29 cellular contexts compared by ENCODE assay signal in the genomic region with DNA sequence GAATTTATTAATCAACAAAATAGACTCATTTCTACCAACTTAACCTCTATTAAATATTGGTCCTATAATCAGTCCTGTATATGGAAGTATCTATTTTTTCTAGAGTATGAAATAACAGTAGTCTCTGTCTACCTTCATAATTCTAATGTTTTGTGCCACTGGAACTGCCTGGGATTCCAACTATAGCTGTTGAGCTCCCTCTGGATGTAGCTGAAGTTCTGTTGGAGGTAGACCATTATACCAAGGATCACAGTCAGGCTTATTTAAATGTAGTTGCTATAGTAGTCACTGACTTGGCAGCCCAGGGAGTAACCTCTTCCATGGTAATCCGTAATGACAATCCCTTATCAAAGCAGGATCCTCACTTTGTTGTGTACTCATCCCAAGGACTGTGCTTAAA. TPM values are rescaled to one million over a fixed set of nuclear protein-coding genes. Genes with fewer than 3 reads are reported as not detected.
"Had no signal": no experiment of that assay in that cellular context is flagged by ENCODE, and none has a peak within 500 bp of the region (broad histone marks: within the 10 kb centered on the region; RNA-seq: fewer than 3 reads in every experiment).

No MANE protein-coding gene starts in this region.

- H3K4me3 Mint-ChIP-seq: activated CD8-positive, alpha-beta T cell treated with anti-CD3 and anti-CD28 coated beads for 36 hours; activated naive CD4-positive, alpha-beta T cell treated with anti-CD3 and anti-CD28 coated beads, Interleukin-2, amount 50 U/mL, for 24 hours; activated naive CD8-positive, alpha-beta T cell treated with anti-CD3 and anti-CD28 coated beads, Interleukin-2, amount 50 U/mL, for 24 hours; T-helper 17 cell had no signal

- DNase-seq: activated CD4-positive, CD25-positive, alpha-beta regulatory T cell; activated CD8-positive, alpha-beta memory T cell treated with anti-CD3 and anti-CD28 coated beads, Interleukin-2, amount 50 U/mL, for 4 hours; activated CD8-positive, alpha-beta T cell treated with anti-CD3 and anti-CD28 coated beads for 36 hours; activated effector memory CD4-positive, alpha-beta T cell treated with Interleukin-2 at 50 U/mL for 16 hours; activated naive CD4-positive, alpha-beta T cell; activated naive CD8-positive, alpha-beta T cell treated with anti-CD3 and anti-CD28 coated beads, Interleukin-2, amount 50 U/mL, for 24 hours; amniotic stem cell; body of pancreas; central memory CD4-positive, alpha-beta T cell; KBM-7; NCI-H1048; NCI-H146; NCI-H187 treated with DMSO at 0.1 percent for 48 hours; NCI-H2081 treated with DMSO at 0.1 percent for 48 hours; NCI-H2227 treated with DMSO at 0.1 percent for 48 hours; NCI-H446 treated with DMSO at 0.1 percent for 48 hours; NCI-H524 treated with DMSO at 0.1 percent for 48 hours; NCI-H82; Peyer's patch; Right ventricle myocardium superior; T-helper 17 cell; T-helper 9 cell had no signal

- H3K36me3 ChIP-seq: ascending aorta, Peyer's patch, SJSA1 had no signal

- H3K27me3 ChIP-seq: ascending aorta, body of pancreas, Peyer's patch had no signal

- H3K4me1 Mint-ChIP-seq: activated naive CD4-positive, alpha-beta T cell treated with anti-CD3 and anti-CD28 coated beads, Interleukin-2, amount 50 U/mL, for 24 hours; activated naive CD8-positive, alpha-beta T cell treated with anti-CD3 and anti-CD28 coated beads, Interleukin-2, amount 50 U/mL, for 24 hours; T-helper 17 cell had no signal

- H3K4me1 ChIP-seq: Peyer's patch, SJSA1 had no signal

- H3K9me3 Mint-ChIP-seq: activated CD8-positive, alpha-beta T cell treated with anti-CD3 and anti-CD28 coated beads for 36 hours had no signal

- H3K27ac Mint-ChIP-seq: activated CD8-positive, alpha-beta T cell treated with anti-CD3 and anti-CD28 coated beads for 36 hours; activated naive CD4-positive, alpha-beta T cell treated with anti-CD3 and anti-CD28 coated beads, Interleukin-2, amount 50 U/mL, for 24 hours; activated naive CD8-positive, alpha-beta T cell treated with anti-CD3 and anti-CD28 coated beads, Interleukin-2, amount 50 U/mL, for 24 hours; T-helper 17 cell had no signal

- H3K36me3 Mint-ChIP-seq: activated naive CD4-positive, alpha-beta T cell treated with anti-CD3 and anti-CD28 coated beads, Interleukin-2, amount 50 U/mL, for 24 hours had no signal

- H3K27ac ChIP-seq: ascending aorta, body of pancreas, Peyer's patch, RWPE1, SJSA1 had no signal

- H3K4me3 ChIP-seq: ascending aorta, body of pancreas, Peyer's patch, SJSA1 had no signal

- H3K9me3 ChIP-seq: ascending aorta, body of pancreas, Peyer's patch, SJSA1 had no signal

- H3K27me3 Mint-ChIP-seq: activated CD8-positive, alpha-beta T cell treated with anti-CD3 and anti-CD28 coated beads for 36 hours; activated naive CD4-positive, alpha-beta T cell treated with anti-CD3 and anti-CD28 coated beads, Interleukin-2, amount 50 U/mL, for 24 hours; activated naive CD8-positive, alpha-beta T cell treated with anti-CD3 and anti-CD28 coated beads, Interleukin-2, amount 50 U/mL, for 24 hours; T-helper 17 cell had no signal

- ATAC-seq: activated CD8-positive, alpha-beta T cell treated with anti-CD3 and anti-CD28 coated beads for 36 hours; activated naive CD8-positive, alpha-beta T cell treated with anti-CD3 and anti-CD28 coated beads, Interleukin-2, amount 50 U/mL, for 24 hours; body of pancreas; T-helper 17 cell had no signal

- FAIRE-seq: bronchial epithelial cell, TTC549 had no signal

RNA-seq across cellular contexts. Expression of gene PHYHIPL, which starts 48.5 kb away (rescaled TPM):
- total RNA-seq: activated CD8-positive, alpha-beta T cell treated with anti-CD3 and anti-CD28 coated beads for 36 hours; ascending aorta; bronchial epithelial cell; M059J; Right ventricle myocardium superior; SJSA1; T-helper 17 cell had no signal
